ENCODE assay signal across 9 cellular contexts in the genomic region with DNA sequence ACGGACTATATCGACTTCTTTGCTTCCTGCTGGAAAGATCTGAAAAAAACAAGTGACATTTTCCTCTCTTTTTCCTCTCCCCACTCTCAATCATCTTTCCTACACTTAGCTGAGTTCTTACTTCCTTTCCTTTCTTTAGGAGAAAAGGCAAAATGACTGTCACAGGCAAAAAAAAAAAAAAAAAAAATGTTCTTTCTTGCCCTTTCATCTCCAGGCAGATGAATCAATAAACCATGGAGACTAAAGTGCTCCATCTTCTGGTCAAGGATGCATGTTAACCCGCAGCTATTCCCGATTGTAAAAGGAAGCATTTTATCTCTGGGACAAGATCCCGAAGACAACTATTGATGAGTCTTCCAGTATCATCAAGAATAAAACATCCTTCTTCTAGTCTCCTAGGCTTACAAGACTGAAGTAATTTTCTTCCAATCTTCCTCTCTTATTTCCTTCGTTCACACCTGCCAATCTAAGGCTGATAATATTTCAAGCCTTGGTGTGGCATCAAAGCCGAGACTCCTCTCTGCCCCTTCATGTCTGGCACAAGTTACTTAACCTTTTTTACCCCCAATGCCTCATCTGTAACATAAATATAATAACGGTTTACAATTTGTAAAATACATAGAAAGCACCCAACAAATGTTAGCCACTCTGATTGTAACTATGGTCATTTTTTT.
A peak's percentile ranks its signal among the peaks of the same experiment; 100 is the strongest.
DNase-seq lines count a peak whose midpoint lies in the region; ATAC-seq and TF ChIP-seq lines count a peak whose summit lies in the region.
"Had no signal": no experiment of that assay in that cellular context is flagged by ENCODE, and none has a peak within 500 bp of the region (broad histone marks: within the 10 kb centered on the region; RNA-seq: fewer than 3 reads in every experiment).

No MANE protein-coding gene starts in this region.

- H3K4me1 ChIP-seq in RWPE2 (ENCODE audit: insufficient read depth, poor library complexity, severe bottlenecking): peaks cover 8% of the 10 kb centered on the region
- H3K4me1 ChIP-seq in effector memory CD4-positive, alpha-beta T cell (ENCODE audit: control insufficient read depth, insufficient read depth, low read length, poor library complexity, severe bottlenecking): no peaks in the 10 kb centered on the region

- no peaks in the 10 kb centered on the region for H3K36me3 ChIP-seq in RWPE2 (ENCODE audit: low read depth)
- H3K36me3 ChIP-seq in effector memory CD4-positive, alpha-beta T cell (ENCODE audit: control insufficient read depth, insufficient read depth, low read length): no peaks in the 10 kb centered on the region

- H3K27me3 ChIP-seq in RWPE2 (ENCODE audit: insufficient read depth, poor library complexity, severe bottlenecking): no peaks in the 10 kb centered on the region
- no peaks in the 10 kb centered on the region for H3K27me3 ChIP-seq in effector memory CD4-positive, alpha-beta T cell (replicated peaks; ENCODE audit: control insufficient read depth, insufficient read depth, low read length, poor library complexity, severe bottlenecking)

- DNase-seq in CD1c-positive myeloid dendritic cell (ENCODE audit: extremely low spot score) (peak; percentile 31), HCEC 1CT (peak; percentile 60), RWPE2 (ENCODE audit: low spot score) (no peak), fibroblast of mammary gland (ENCODE audit: low read depth) (peak; percentile 75), putamen (ENCODE audit: low spot score) (peak; percentile 15), GDM1 (lab: John Stamatoyannopoulos, UW) (no peak)
- DNase-seq in effector memory CD4-positive, alpha-beta T cell: no peak

- H3K27ac ChIP-seq in RWPE2 (ENCODE audit: poor library complexity, severe bottlenecking): peak overlapping the region; percentile 98
- no peak overlapping the region for H3K27ac ChIP-seq in effector memory CD4-positive, alpha-beta T cell (ENCODE audit: insufficient read depth, low read length, poor library complexity, severe bottlenecking)
- H3K27ac ChIP-seq: KMS-11 had no signal

- H3K9me3 ChIP-seq in RWPE2 (ENCODE audit: severe bottlenecking): no peaks in the 10 kb centered on the region
- H3K9me3 ChIP-seq in effector memory CD4-positive, alpha-beta T cell (ENCODE audit: control insufficient read depth, low read length): no peaks in the 10 kb centered on the region

- no peak overlapping the region for H3K4me3 ChIP-seq in RWPE2 (ENCODE audit: severe bottlenecking)
- no peak overlapping the region for H3K4me3 ChIP-seq in fibroblast of mammary gland (ENCODE audit: control insufficient read depth, low read depth, low read length)
- no peak overlapping the region for H3K4me3 ChIP-seq in effector memory CD4-positive, alpha-beta T cell (ENCODE audit: insufficient read depth, low read depth, low read length, poor library complexity, severe bottlenecking)

- ATAC-seq in RWPE2 (ENCODE audit: low read depth): peak; percentile 64; the same call in 2 of the 3 replicates
- no peak for ATAC-seq in GM18909 (IDR thresholded peaks at IDR 0.05; ENCODE audit: poor library complexity, unreplicated experiment)

- TF ChIP-seq CTCF in RWPE2 (IDR thresholded peaks at IDR 0.05; ENCODE audit: poor library complexity, severe bottlenecking) (peak; percentile 88), fibroblast of mammary gland (conservative IDR thresholded peaks at IDR 0.05; ENCODE audit: control insufficient read depth, insufficient read depth, low read depth, low read length) (peak; percentile 74)

Comparison
In these comparisons a context has a peak if more than half of its experiments do, and no peak if none do; other contexts are left out.
1. DNase-seq: peak in CD1c-positive myeloid dendritic cell (single experiment), HCEC 1CT (single experiment), fibroblast of mammary gland (single experiment) and putamen (single experiment); none in RWPE2 (single experiment), GDM1 (single experiment) and effector memory CD4-positive, alpha-beta T cell (0 of 3).